15 cellular contexts compared by ENCODE assay signal in genomic region chr14:79825046-79825521, GRCh38.
DNase-seq lines count a peak whose midpoint lies in the region; ATAC-seq and TF ChIP-seq lines count a peak whose summit lies in the region.
"Had no signal": no experiment of that assay in that cellular context is flagged by ENCODE, and none has a peak within 500 bp of the region (broad histone marks: within the 10 kb centered on the region; RNA-seq: fewer than 3 reads in every experiment).

No MANE protein-coding gene starts in this region.

- DNase-seq in IMR-90 (peak; percentile 52), cerebellar nuclear complex (lab: John Stamatoyannopoulos, UW) (peak; percentile 30 to 67), inferior parietal cortex (ENCODE audit: extremely low spot score) (peak; percentile 91), superior temporal gyrus (ENCODE audit: extremely low spot score) (peak; percentile 97), OCI-LY7 (ENCODE audit: low spot score) (no peak), DMS79 treated with DMSO at 0.1 percent for 48 hours (lab: John Stamatoyannopoulos, UW) (no peak)
- DNase-seq: DMS153, mesenchymal stem cell, NCI-H1436, OCI-M1, retina, T-helper 9 cell had no signal

- no peaks in the 10 kb centered on the region for H4K20me1 ChIP-seq in IMR-90 (ENCODE audit: insufficient read depth, low read length)
- H4K20me1 ChIP-seq in OCI-LY7 (ENCODE audit: insufficient read depth, low read length), result no peaks in the 10 kb centered on the region

- H4K8ac ChIP-seq in IMR-90 (ENCODE audit: low read depth in 2 of 2, low read length in 2 of 2), result no peak overlapping the region; a peak in 1 of 4 replicates

- H2BK15ac ChIP-seq in IMR-90 (ENCODE audit: low read depth, low read length), result no peak overlapping the region

- no peak for ATAC-seq in IMR-90 (ENCODE audit: low read depth)
- no peak for ATAC-seq in GM18519 (IDR thresholded peaks at IDR 0.05; ENCODE audit: low FRiP score, unreplicated experiment)

- H3K18ac ChIP-seq in IMR-90 (ENCODE audit: low read depth, low read length), result no peak overlapping the region

- dilution Hi-C loops in IMR-90 (cut with HindIII; ENCODE audit: low sequenced_read_pairs, unreplicated experiment), result no loop called here

- H2BK5ac ChIP-seq in IMR-90 (ENCODE audit: low read depth, low read length, poor library complexity, severe bottlenecking), result no peak overlapping the region

- CTCF ChIA-PET in IMR-90 (lab: Yijun Ruan, JAX) (interaction anchor here (0.6 kb wide), 1 partner anchor 819 kb away, joined by 4 read pairs; no protein-coding TSS in a partner anchor), OCI-LY7 (lab: Charles Lee; ENCODE audit: unreplicated experiment) (no interaction called here)

- in situ Hi-C loops in IMR-90 (cut with MboI; ENCODE audit: low sequenced_read_pairs), result no loop called here

- no peak overlapping the region for H3K9ac ChIP-seq in IMR-90 (ENCODE audit: low read depth, low read length)

- no peaks in the 10 kb centered on the region for H3K27me3 ChIP-seq in IMR-90 (ENCODE audit: control insufficient read depth, insufficient read depth, low read length)
- H3K27me3 ChIP-seq: adrenal gland, esophagus muscularis mucosa had no signal

- H2AFZ ChIP-seq in IMR-90 (replicated peaks; ENCODE audit: low read length, poor library complexity), result no peak overlapping the region
- H2AFZ ChIP-seq in OCI-LY7 (ENCODE audit: low read length), result no peak overlapping the region

- H3K56ac ChIP-seq in IMR-90 (ENCODE audit: extremely low read depth, insufficient read depth, low read length), result no peak overlapping the region

- TF ChIP-seq CTCF in IMR-90 (conservative IDR thresholded peaks at IDR 0.05; ENCODE audit: low read depth, low read length), result no peak
- no peak for TF ChIP-seq CTCF in OCI-LY7 (conservative IDR thresholded peaks at IDR 0.05; ENCODE audit: low read length)

- TF ChIP-seq RAD21 in IMR-90 (IDR thresholded peaks at IDR 0.05; ENCODE audit: low read length), result no peak

- no peak for TF ChIP-seq POLR2A in IMR-90 (IDR thresholded peaks at IDR 0.05; ENCODE audit: low read depth, low read length)

- H3K4ac ChIP-seq in IMR-90 (ENCODE audit: low read depth, low read length), result no peak overlapping the region

- H2BK120ac ChIP-seq in IMR-90 (ENCODE audit: low read depth, low read length), result no peak overlapping the region

- H4K5ac ChIP-seq in IMR-90 (ENCODE audit: low read depth, low read length), result no peak overlapping the region

- no peaks in the 10 kb centered on the region for H3K79me2 ChIP-seq in OCI-LY7 (ENCODE audit: insufficient read depth, low read depth, low read length)

- H3K23ac ChIP-seq in IMR-90 (ENCODE audit: low read depth, low read length), result no peak overlapping the region

- H3K9me1 ChIP-seq in IMR-90 (ENCODE audit: insufficient read depth, low read length), result 0 out of 2 replicates have a peak, but pooled peaks cover 2% of the 10 kb centered on the region

- H3K4me2 ChIP-seq in IMR-90 (ENCODE audit: low read depth, low read length), result no peak overlapping the region
- H3K4me2 ChIP-seq in OCI-LY7 (ENCODE audit: low read length), result no peak overlapping the region

- H3K9me3 ChIP-seq in IMR-90 (ENCODE audit: control insufficient read depth, insufficient read depth, low read length) (no peaks in the 10 kb centered on the region), OCI-LY7 (ENCODE audit: low read length) (no peaks in the 10 kb centered on the region)
- H3K9me3 ChIP-seq: adrenal gland, esophagus muscularis mucosa had no signal

- H3K9me2 ChIP-seq in OCI-LY7 (ENCODE audit: insufficient read depth, low read length), result no peaks in the 10 kb centered on the region

- BruUV-seq in IMR-90 (replicated peaks; lab: Mats Ljungman, UMichigan) (no TSS peak), OCI-LY7 (replicated peaks; lab: Mats Ljungman, UMichigan) (no TSS peak)

- no peak overlapping the region for H2BK20ac ChIP-seq in IMR-90 (ENCODE audit: low read depth, low read length)

- no peak overlapping the region for H3K27ac ChIP-seq in IMR-90 (ENCODE audit: insufficient read depth, low read length)
- H3K27ac ChIP-seq in OCI-LY7 (ENCODE audit: low read depth, low read length, poor library complexity, severe bottlenecking), result no peak overlapping the region
- H3K27ac ChIP-seq: adrenal gland had no signal

- no peak overlapping the region for H3K14ac ChIP-seq in IMR-90 (replicated peaks; ENCODE audit: low read depth, low read length)

- H2AK9ac ChIP-seq in IMR-90 (replicated peaks; ENCODE audit: low read depth, low read length, poor library complexity), result no peak overlapping the region

- H2AK5ac ChIP-seq in IMR-90 (ENCODE audit: low read depth, low read length), result no peak overlapping the region

- WGBS in IMR-90 (ENCODE audit: extremely low coverage in 2 of 2, insufficient read length in 1 of 2), 2 experiments, result no CpG with 5 or more reads among the region's 6 CpGs

- no peak overlapping the region for H4K91ac ChIP-seq in IMR-90 (ENCODE audit: insufficient read depth, low read depth, low read length)

- H3K4me1 ChIP-seq in IMR-90 (ENCODE audit: control insufficient read depth, insufficient read depth, low read length), result no peaks in the 10 kb centered on the region
- H3K4me1 ChIP-seq in OCI-LY7 (ENCODE audit: insufficient read depth, low read length, poor library complexity, severe bottlenecking), result no peaks in the 10 kb centered on the region
- H3K4me1 ChIP-seq: adrenal gland had no signal

- H3K4me3 ChIP-seq in IMR-90 (ENCODE audit: insufficient read depth, low read depth, low read length), result no peak overlapping the region
- H3K4me3 ChIP-seq in OCI-LY7 (ENCODE audit: low read depth, low read length, poor library complexity, severe bottlenecking), result no peak overlapping the region
- H3K4me3 ChIP-seq: adrenal gland, esophagus muscularis mucosa had no signal

- intact Hi-C loops in IMR-90 (cut with micrococcal nuclease) (no loop called here), OCI-LY7 (cut with micrococcal nuclease; ENCODE audit: unreplicated experiment) (no loop called here)

- H3K36me3 ChIP-seq in IMR-90 (ENCODE audit: control insufficient read depth, insufficient read depth, low read length), result no peaks in the 10 kb centered on the region
- H3K36me3 ChIP-seq in OCI-LY7 (ENCODE audit: insufficient read depth, low read length), result no peaks in the 10 kb centered on the region
- H3K36me3 ChIP-seq: adrenal gland, esophagus muscularis mucosa had no signal

- POLR2A ChIA-PET in IMR-90 (lab: Charles Lee; ENCODE audit: unreplicated experiment) (no interaction called here), OCI-LY7 (lab: Charles Lee) (interaction anchor here (0.6 to 0.7 kb wide), 2 partner anchors 318 to 821 kb away, joined by 3 to 5 read pairs; no protein-coding TSS in a partner anchor)

- H3K79me1 ChIP-seq in IMR-90 (ENCODE audit: low read depth in 1 of 2, low read length in 2 of 2), result no peaks in the 10 kb centered on the region

TF ChIP-seq in IMR-90, 13 proteins besides CTCF, POLR2A, EP300 and RAD21:
- TF ChIP-seq MXI1 (IDR thresholded peaks at IDR 0.05; ENCODE audit: borderline replicate concordance, low read depth, low read length) (no peak), CEBPB (IDR thresholded peaks at IDR 0.05; ENCODE audit: low read depth, low read length) (peak; percentile 61), RFX5 (IDR thresholded peaks at IDR 0.05; ENCODE audit: low read depth, low read length) (no peak)

Comparison
In these comparisons a context has a peak if more than half of its experiments do, and no peak if none do; other contexts are left out.
1. DNase-seq: peak in IMR-90 (single experiment), cerebellar nuclear complex (2 of 2), inferior parietal cortex (single experiment) and superior temporal gyrus (single experiment); none in OCI-LY7 (single experiment) and DMS79 treated with DMSO at 0.1 percent for 48 hours (single experiment).